Comparison of ENCODE assay signal across 21 cellular contexts in the genomic region with DNA sequence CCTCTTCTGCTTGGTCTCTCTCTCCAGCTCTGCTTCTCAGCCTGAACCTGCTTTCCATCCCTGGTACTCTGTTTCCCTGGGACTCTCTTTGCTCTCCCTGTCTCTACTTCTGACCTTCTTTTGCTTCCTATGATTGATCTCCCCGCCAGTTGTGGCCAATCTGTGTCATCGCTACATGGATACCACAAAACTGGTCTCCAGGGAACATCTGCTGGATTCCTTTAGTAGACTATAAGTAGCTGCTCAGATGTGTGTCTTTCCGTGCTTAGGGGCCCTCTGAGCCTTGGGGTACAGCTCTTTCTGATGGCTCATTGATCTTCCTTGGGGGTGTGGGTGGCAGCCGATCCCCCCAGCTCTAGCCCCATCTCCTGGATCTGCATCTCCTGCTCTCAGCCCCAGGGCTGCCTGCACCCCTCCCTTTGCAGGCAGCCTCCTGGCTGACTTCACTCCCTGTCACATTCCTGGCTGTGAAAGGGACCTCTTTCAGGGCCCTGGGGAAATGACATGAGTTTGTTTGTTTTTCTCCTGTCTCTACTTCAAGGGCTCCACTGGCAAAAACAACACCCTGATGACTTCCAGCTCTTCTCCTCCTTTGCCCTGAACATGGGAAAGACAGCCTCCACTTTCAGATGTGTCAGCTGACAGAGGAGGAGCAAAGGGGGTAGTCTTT.
"Had no signal": no experiment of that assay in that cellular context is flagged by ENCODE, and none has a peak within 500 bp of the region (broad histone marks: within the 10 kb centered on the region; RNA-seq: fewer than 3 reads in every experiment).

No MANE protein-coding gene starts in this region.

- H3K27me3 Mint-ChIP-seq: activated CD4-positive, alpha-beta T cell treated with anti-CD3 and anti-CD28 coated beads, Interleukin-2, amount 10 ng/mL, durations not matched to agents 7 days and 5 days; activated T-cell treated with anti-CD3 and anti-CD28 coated beads, Interleukin-2, amount 50 U/mL, for 24 hours had no signal

- H3K27ac Mint-ChIP-seq: activated CD4-positive, alpha-beta T cell treated with anti-CD3 and anti-CD28 coated beads, Interleukin-2, amount 10 ng/mL, durations not matched to agents 7 days and 5 days; activated naive CD4-positive, alpha-beta T cell treated with anti-CD3 and anti-CD28 coated beads, Interleukin-2, amount 50 U/mL, for 72 hours; activated T-cell treated with anti-CD3 and anti-CD28 coated beads, Interleukin-2, amount 50 U/mL, for 24 hours; dendritic cell treated with granulocyte-macrophage colony-stimulating factor and Interleukin-4, amounts not matched to agents 40 ng/mL and 50 ng/mL, for 4 days; immature natural killer cell; natural killer cell; stimulated activated naive B cell treated with anti-CD40 and anti-IgM and Interleukin-4, amounts not matched to agents 10 μg/mL and 1 μg/mL and 100 μg/mL, for 72 hours; T-helper 17 cell had no signal

- H3K27me3 ChIP-seq: body of pancreas, transverse colon had no signal

- DNase-seq: activated CD4-positive, alpha-beta T cell treated with anti-CD3 and anti-CD28 coated beads, Interleukin-2, amount 10 ng/mL, durations not matched to agents 7 days and 5 days; activated CD4-positive, CD25-positive, alpha-beta regulatory T cell; activated effector memory CD4-positive, alpha-beta T cell treated with anti-CD3 and anti-CD28 coated beads, Interleukin-2, amount 50 U/mL, for 16 hours; activated T-cell treated with anti-CD3 and anti-CD28 coated beads, Interleukin-2, amount 50 U/mL, for 24 hours; amniotic stem cell; body of pancreas; central memory CD4-positive, alpha-beta T cell; immature natural killer cell; left cardiac atrium; mucosa of descending colon; natural killer cell; nucleus accumbens; stimulated activated CD4-positive, alpha-beta T cell treated with anti-CD3 and anti-CD28 coated beads, Interleukin-2, amount 100 ng/mL, for 24 hours; stimulated activated naive B cell treated with anti-CD40 and anti-IgM and Interleukin-4, amounts not matched to agents 10 μg/mL and 1 μg/mL and 100 μg/mL, for 72 hours; substantia nigra; T-helper 17 cell; transverse colon had no signal

- ATAC-seq: activated naive CD4-positive, alpha-beta T cell treated with anti-CD3 and anti-CD28 coated beads, Interleukin-2, amount 50 U/mL, for 72 hours; body of pancreas; left cardiac atrium; mucosa of descending colon; natural killer cell; sciatic nerve; stimulated activated naive B cell treated with anti-CD40 and anti-IgM and Interleukin-4, amounts not matched to agents 10 μg/mL and 1 μg/mL and 100 μg/mL, for 72 hours; T-helper 17 cell had no signal

- H3K9me3 Mint-ChIP-seq: activated CD4-positive, alpha-beta T cell treated with anti-CD3 and anti-CD28 coated beads, Interleukin-2, amount 10 ng/mL, durations not matched to agents 7 days and 5 days; activated T-cell treated with anti-CD3 and anti-CD28 coated beads, Interleukin-2, amount 50 U/mL, for 24 hours; dendritic cell treated with granulocyte-macrophage colony-stimulating factor and Interleukin-4, amounts not matched to agents 40 ng/mL and 50 ng/mL, for 4 days; natural killer cell; stimulated activated naive B cell treated with anti-CD40 and anti-IgM and Interleukin-4, amounts not matched to agents 10 μg/mL and 1 μg/mL and 100 μg/mL, for 72 hours had no signal

- H3K27ac ChIP-seq: body of pancreas, prostate gland, transverse colon had no signal

- H3K4me3 Mint-ChIP-seq: activated CD4-positive, alpha-beta T cell treated with anti-CD3 and anti-CD28 coated beads, Interleukin-2, amount 10 ng/mL, durations not matched to agents 7 days and 5 days; activated T-cell treated with anti-CD3 and anti-CD28 coated beads, Interleukin-2, amount 50 U/mL, for 24 hours; dendritic cell treated with granulocyte-macrophage colony-stimulating factor and Interleukin-4, amounts not matched to agents 40 ng/mL and 50 ng/mL, for 4 days; immature natural killer cell; natural killer cell; stimulated activated naive B cell treated with anti-CD40 and anti-IgM and Interleukin-4, amounts not matched to agents 10 μg/mL and 1 μg/mL and 100 μg/mL, for 72 hours; T-helper 17 cell had no signal

- H3K4me3 ChIP-seq: body of pancreas, mucosa of descending colon, prostate gland, transverse colon had no signal

- H3K4me1 ChIP-seq: body of pancreas, prostate gland, transverse colon had no signal

- H3K36me3 ChIP-seq: prostate gland, transverse colon had no signal

- H3K9me3 ChIP-seq: body of pancreas, mucosa of descending colon, prostate gland, transverse colon had no signal

- H3K4me1 Mint-ChIP-seq: activated CD4-positive, alpha-beta T cell treated with anti-CD3 and anti-CD28 coated beads, Interleukin-2, amount 10 ng/mL, durations not matched to agents 7 days and 5 days; immature natural killer cell; natural killer cell; stimulated activated naive B cell treated with anti-CD40 and anti-IgM and Interleukin-4, amounts not matched to agents 10 μg/mL and 1 μg/mL and 100 μg/mL, for 72 hours; T-helper 17 cell had no signal

- H3K36me3 Mint-ChIP-seq: activated naive CD4-positive, alpha-beta T cell treated with anti-CD3 and anti-CD28 coated beads, Interleukin-2, amount 50 U/mL, for 72 hours; immature natural killer cell; natural killer cell; stimulated activated naive B cell treated with anti-CD40 and anti-IgM and Interleukin-4, amounts not matched to agents 10 μg/mL and 1 μg/mL and 100 μg/mL, for 72 hours had no signal
